27 cellular contexts compared by ENCODE assay signal in genomic region chr18:23710946-23711345, GRCh38. TPM values are rescaled to one million over a fixed set of nuclear protein-coding genes. Genes with fewer than 3 reads are reported as not detected.
"Had no signal": no experiment of that assay in that cellular context is flagged by ENCODE, and none has a peak within 500 bp of the region (broad histone marks: within the 10 kb centered on the region; RNA-seq: fewer than 3 reads in every experiment).

No MANE protein-coding gene starts in this region.

- H3K27me3 ChIP-seq: brain microvascular endothelial cell, MG63, Peyer's patch had no signal

- H3K9me2 ChIP-seq: SK-N-SH had no signal

- H3K36me3 ChIP-seq: brain microvascular endothelial cell, Peyer's patch, SJSA1 had no signal

- H3K9ac ChIP-seq: SK-N-SH had no signal

- H3K9me3 ChIP-seq: MG63, Peyer's patch, SK-N-SH had no signal

- H3K4me1 ChIP-seq: SJSA1 had no signal

- H3K4me2 ChIP-seq: SK-N-SH had no signal

- ATAC-seq: activated CD8-positive, alpha-beta memory T cell treated with anti-CD3 and anti-CD28 coated beads, Interleukin-2, amount 10 ng/mL, durations not matched to agents 7 days and 5 days had no signal

- DNase-seq: activated B cell treated with CpG ODN at 0.5 μM for 24 hours; activated CD4-positive, alpha-beta memory T cell treated with anti-CD3 and anti-CD28 coated beads, Interleukin-2, amount 10 ng/mL, durations not matched to agents 7 days and 5 days; activated CD4-positive, alpha-beta T cell treated with anti-CD3 and anti-CD28 coated beads for 48 hours; activated CD4-positive, CD25-positive, alpha-beta regulatory T cell treated with anti-CD3 and anti-CD28 coated beads, Interleukin-2, amount 50 U/mL, for 72 hours; activated CD8-positive, alpha-beta memory T cell treated with anti-CD3 and anti-CD28 coated beads for 24 hours; activated CD8-positive, alpha-beta memory T cell treated with anti-CD3 and anti-CD28 coated beads, Interleukin-2, amount 10 ng/mL, durations not matched to agents 7 days and 5 days; activated CD8-positive, alpha-beta memory T cell treated with anti-CD3 and anti-CD28 coated beads, Interleukin-2, amount 50 U/mL, for 48 hours; activated effector memory CD4-positive, alpha-beta T cell treated with Interleukin-2 at 50 U/mL for 16 hours; activated naive CD4-positive, alpha-beta T cell treated with anti-CD3 and anti-CD28 coated beads, Interleukin-2, amount 50 U/mL, for 16 hours; activated naive CD8-positive, alpha-beta T cell treated with anti-CD3 and anti-CD28 coated beads for 36 hours; activated T-cell treated with anti-CD3 and anti-CD28 coated beads, Interleukin-2, amount 50 U/mL, for 48 hours; amniotic stem cell; aorta; MG63; NCI-H1048; NCI-H1105 treated with DMSO at 0.1 percent for 48 hours; NCI-H1436; NCI-H1694; NCI-H1930; NCI-H2081 treated with DMSO at 0.1 percent for 48 hours; NCI-H345; NCI-H524 treated with DMSO at 0.1 percent for 48 hours; SHP77 treated with DMSO at 0.1 percent for 48 hours; SK-N-SH had no signal

- H3K27ac ChIP-seq: brain microvascular endothelial cell, SJSA1 had no signal

- H3K4me3 ChIP-seq: MG63, Peyer's patch, SJSA1 had no signal

RNA-seq across cellular contexts. Expression of gene LAMA3, which starts 21.7 kb away (rescaled TPM):
- total RNA-seq: activated B cell treated with CpG ODN at 0.5 μM for 24 hours had no signal

RNA-seq across cellular contexts. Expression of gene ANKRD29, which starts 48.2 kb away (rescaled TPM):
- total RNA-seq: activated B cell treated with CpG ODN at 0.5 μM for 24 hours; activated CD4-positive, alpha-beta memory T cell treated with anti-CD3 and anti-CD28 coated beads, Interleukin-2, amount 10 ng/mL, durations not matched to agents 7 days and 5 days; activated CD8-positive, alpha-beta memory T cell treated with anti-CD3 and anti-CD28 coated beads, Interleukin-2, amount 10 ng/mL, durations not matched to agents 7 days and 5 days; activated naive CD8-positive, alpha-beta T cell treated with anti-CD3 and anti-CD28 coated beads for 36 hours had no signal
